Comparison of ENCODE assay signal across 1 cellular context in genomic region chr4:47468686-47469365, GRCh38.
TF ChIP-seq lines count a peak whose summit lies in the region.

No MANE protein-coding gene starts in this region.

TF ChIP-seq in HCT116, 20 proteins besides CTCF, POLR2A, EP300 and RAD21 (continued from another document):
- no peak for TF ChIP-seq SRF (IDR thresholded peaks at IDR 0.05; ENCODE audit: low read depth)
- TF ChIP-seq ELF1 (IDR thresholded peaks at IDR 0.05; ENCODE audit: borderline replicate concordance, low read depth): no peak
- no peak for TF ChIP-seq YY1 (IDR thresholded peaks at IDR 0.05; ENCODE audit: extremely low read depth, insufficient replicate concordance, low read depth, low read length)
- no peak for TF ChIP-seq ZBTB33 (IDR thresholded peaks at IDR 0.05; ENCODE audit: extremely low read depth, insufficient replicate concordance, low read length)
